ENCODE assay signal across 14 cellular contexts in genomic region chr6:107646176-107646575, GRCh38.
DNase-seq lines count a peak whose midpoint lies in the region; ATAC-seq and TF ChIP-seq lines count a peak whose summit lies in the region.
"Had no signal": no experiment of that assay in that cellular context is flagged by ENCODE, and none has a peak within 500 bp of the region (broad histone marks: within the 10 kb centered on the region; RNA-seq: fewer than 3 reads in every experiment).

No MANE protein-coding gene starts in this region.

- TF ChIP-seq POLR2A in body of pancreas (IDR thresholded peaks at IDR 0.05) (no peak), ovary (IDR thresholded peaks at IDR 0.05) (no peak)

- H3K27ac ChIP-seq in body of pancreas (no peak overlapping the region), cardiac muscle cell (peak overlapping the region; percentile 36), aorta (ENCODE audit: low read depth in 1 of 2, low read length in 2 of 2) (no peak overlapping the region), ovary (no peak overlapping the region)
- H3K27ac ChIP-seq: C4-2B had no signal

- H3K4me1 Mint-ChIP-seq in nephron progenitor cell = peaks cover 68% of the 10 kb centered on the region
- H3K4me1 Mint-ChIP-seq: activated naive CD4-positive, alpha-beta T cell treated with anti-CD3 and anti-CD28 coated beads, Interleukin-2, amount 50 U/mL, for 24 hours had no signal

- no peak for TF ChIP-seq EP300 in ovary (IDR thresholded peaks at IDR 0.05)

- H3K36me3 ChIP-seq in body of pancreas (replicated peaks in 1 of 2; ENCODE audit: insufficient read depth in 1 of 2, low read depth in 2 of 2) (no peaks in the 10 kb centered on the region), cardiac muscle cell (no peaks in the 10 kb centered on the region), aorta (ENCODE audit: control insufficient read depth in 1 of 2, insufficient read depth in 2 of 2, low read length in 1 of 2) (peaks cover 0 to 3% of the 10 kb centered on the region in 2 donors), ovary (no peaks in the 10 kb centered on the region)

- H3K4me3 ChIP-seq in body of pancreas (no peak overlapping the region), cardiac muscle cell (no peak overlapping the region), aorta (ENCODE audit: low read length in 2 of 2) (no peak overlapping the region), ovary (no peak overlapping the region)

- no peaks in the 10 kb centered on the region for H3K4me1 ChIP-seq in body of pancreas
- H3K4me1 ChIP-seq in cardiac muscle cell (ENCODE audit: low read depth) = peaks cover 5% of the 10 kb centered on the region
- no peaks in the 10 kb centered on the region for H3K4me1 ChIP-seq in aorta (ENCODE audit: control insufficient read depth in 1 of 2, insufficient read depth in 2 of 2, low read length in 2 of 2)
- peaks cover 2% of the 10 kb centered on the region for H3K4me1 ChIP-seq in ovary (ENCODE audit: insufficient read depth)

- no peaks in the 10 kb centered on the region for H3K27me3 Mint-ChIP-seq in nephron progenitor cell (ENCODE audit: low read depth, poor library complexity)
- H3K27me3 Mint-ChIP-seq: activated naive CD4-positive, alpha-beta T cell treated with anti-CD3 and anti-CD28 coated beads, Interleukin-2, amount 50 U/mL, for 24 hours had no signal

- peak in 2 of 4 donors; percentile 27 to 30 for DNase-seq in body of pancreas
- peak in 1 of 2 donors; percentile 58 for DNase-seq in cardiac muscle cell (ENCODE audit: low read depth in 1 of 2, low spot score in 1 of 2)
- DNase-seq in nephron progenitor cell = no peak
- peak in 1 of 2 donors; percentile 67 for DNase-seq in aorta
- no peak for DNase-seq in KG1 (lab: John Stamatoyannopoulos, UW)
- no peak for DNase-seq in ovary
- DNase-seq: central memory CD4-positive, alpha-beta T cell; DMS153; effector memory CD8-positive, alpha-beta T cell; NCI-H1694; SK-N-SH had no signal

- H3K27ac Mint-ChIP-seq in nephron progenitor cell = peak overlapping the region; percentile 79
- H3K27ac Mint-ChIP-seq: activated naive CD4-positive, alpha-beta T cell treated with anti-CD3 and anti-CD28 coated beads, Interleukin-2, amount 50 U/mL, for 24 hours; effector memory CD8-positive, alpha-beta T cell had no signal

- no peak for TF ChIP-seq CTCF in body of pancreas (IDR thresholded peaks at IDR 0.05)
- no peak for TF ChIP-seq CTCF in cardiac muscle cell (IDR thresholded peaks at IDR 0.05; ENCODE audit: low read depth, low read length)
- no peak for TF ChIP-seq CTCF in nephron progenitor cell (IDR thresholded peaks at IDR 0.05)
- no peak for TF ChIP-seq CTCF in ovary (IDR thresholded peaks at IDR 0.05)

- intact Hi-C loops in body of pancreas (cut with DNase I) (no loop called here), aorta (cut with DNase I) (no loop called here), ovary (cut with DNase I) (no loop called here)

- no peak overlapping the region for H3K4me3 Mint-ChIP-seq in nephron progenitor cell
- H3K4me3 Mint-ChIP-seq: activated naive CD4-positive, alpha-beta T cell treated with anti-CD3 and anti-CD28 coated beads, Interleukin-2, amount 50 U/mL, for 24 hours; effector memory CD8-positive, alpha-beta T cell had no signal

- WGBS in body of pancreas, 2 donors = 82 to 91% methylated on average over 9 of the region's 9 CpGs
- WGBS in aorta, 2 donors = 88 to 90% methylated on average over 9 of the region's 9 CpGs
- 79 to 88% (median 85%) methylated on average over 9 of the region's 9 CpGs for WGBS in ovary, 3 donors

- H3K36me3 Mint-ChIP-seq in nephron progenitor cell (ENCODE audit: low read depth) = peaks cover 85% of the 10 kb centered on the region
- H3K36me3 Mint-ChIP-seq: activated naive CD4-positive, alpha-beta T cell treated with anti-CD3 and anti-CD28 coated beads, Interleukin-2, amount 50 U/mL, for 24 hours had no signal

- ATAC-seq in body of pancreas (peak; percentile 35), aorta (ENCODE audit: low FRiP score) (peak; percentile 59), SK-N-SH treated with all-trans-retinoic acid at 6 μM for 48 hours (no peak)
- ATAC-seq: effector memory CD8-positive, alpha-beta T cell had no signal

- H3K27me3 ChIP-seq in body of pancreas (no peaks in the 10 kb centered on the region), cardiac muscle cell (no peaks in the 10 kb centered on the region), aorta (ENCODE audit: control insufficient read depth in 1 of 2, insufficient read depth in 2 of 2, low read length in 1 of 2) (no peaks in the 10 kb centered on the region), ovary (no peaks in the 10 kb centered on the region)

- H3K9me3 Mint-ChIP-seq in nephron progenitor cell = peaks cover 16% of the 10 kb centered on the region
- H3K9me3 Mint-ChIP-seq: activated naive CD4-positive, alpha-beta T cell treated with anti-CD3 and anti-CD28 coated beads, Interleukin-2, amount 50 U/mL, for 24 hours; effector memory CD8-positive, alpha-beta T cell had no signal

- H3K9me3 ChIP-seq in body of pancreas (no peaks in the 10 kb centered on the region), cardiac muscle cell (ENCODE audit: low read depth) (no peaks in the 10 kb centered on the region), aorta (ENCODE audit: control insufficient read depth, low read length) (no peaks in the 10 kb centered on the region), ovary (no peaks in the 10 kb centered on the region)
- H3K9me3 ChIP-seq: SK-N-SH had no signal

TF ChIP-seq in SK-N-SH treated with all-trans-retinoic acid at 6 μM for 48 hours, 23 proteins besides CTCF, POLR2A, EP300 and RAD21:
- no peak for TF ChIP-seq ZFP3 (CRISPR knock-in tag; IDR thresholded peaks at IDR 0.05)
- no peak for TF ChIP-seq ZC3H10 (CRISPR knock-in tag; IDR thresholded peaks at IDR 0.05)
- no peak for TF ChIP-seq ISL1 (CRISPR knock-in tag; IDR thresholded peaks at IDR 0.05)
- no peak for TF ChIP-seq BACH2 (CRISPR knock-in tag; IDR thresholded peaks at IDR 0.05; ENCODE audit: borderline replicate concordance)
- TF ChIP-seq ESRRG (CRISPR knock-in tag; IDR thresholded peaks at IDR 0.05) = no peak
- TF ChIP-seq CSDC2 (CRISPR knock-in tag; IDR thresholded peaks at IDR 0.05) = no peak
- no peak for TF ChIP-seq TSHZ2 (CRISPR knock-in tag; IDR thresholded peaks at IDR 0.05)
- TF ChIP-seq CREB5 (CRISPR knock-in tag; IDR thresholded peaks at IDR 0.05; ENCODE audit: low read depth) = no peak
- no peak for TF ChIP-seq TOX (CRISPR knock-in tag; IDR thresholded peaks at IDR 0.05; ENCODE audit: borderline replicate concordance)
- TF ChIP-seq ZNF8 (CRISPR knock-in tag; IDR thresholded peaks at IDR 0.05) = no peak
- TF ChIP-seq OSR1 (CRISPR knock-in tag; IDR thresholded peaks at IDR 0.05) = no peak
- TF ChIP-seq ZFP30 (CRISPR knock-in tag; IDR thresholded peaks at IDR 0.05) = no peak
